ENCODE assay signal across 21 cellular contexts in the genomic region with DNA sequence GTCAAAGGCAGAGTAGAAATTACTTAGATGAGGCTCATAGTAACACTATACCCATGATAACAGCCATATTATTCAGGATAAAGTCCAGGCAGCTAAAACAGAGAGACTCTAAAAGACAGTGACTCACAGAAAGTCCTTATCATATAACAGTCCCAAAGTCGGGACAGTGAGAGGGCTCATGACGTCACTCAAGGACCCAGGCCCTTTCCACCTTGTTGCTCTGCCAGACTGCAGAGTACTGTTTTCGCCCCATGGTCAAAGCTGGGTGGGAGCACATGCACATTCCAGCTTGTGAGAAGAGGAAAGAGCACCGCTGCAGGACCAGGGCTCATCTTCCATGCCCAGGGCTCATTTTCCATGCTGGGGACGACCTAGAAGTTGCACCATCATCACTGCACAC.
"Had no signal": no experiment of that assay in that cellular context is flagged by ENCODE, and none has a peak within 500 bp of the region (broad histone marks: within the 10 kb centered on the region; RNA-seq: fewer than 3 reads in every experiment).

No MANE protein-coding gene starts in this region.

- DNase-seq: Karpas-422, KG1, MM.1S, NCI-H1092 treated with DMSO at 0.1 percent for 48 hours, NCI-H1436, NCI-H187, NCI-H2029, NCI-H2081 treated with DMSO at 0.1 percent for 48 hours, NCI-H2171, NCI-H226, NCI-H446, NCI-H510A, NCI-H524 treated with DMSO at 0.1 percent for 48 hours, NCI-H69, NCI-H774, Right ventricle myocardium superior, RPMI8226, SK-N-SH, SW 1271 had no signal

- H3K27ac ChIP-seq: HL-60 had no signal

- H3K4me2 ChIP-seq: SK-N-SH had no signal

- H3K4me3 Mint-ChIP-seq: IgD-negative memory B cell had no signal

- H3K9ac ChIP-seq: SK-N-SH had no signal

- H3K9me3 ChIP-seq: SK-N-SH had no signal

- H3K27ac Mint-ChIP-seq: IgD-negative memory B cell had no signal
